ENCODE assay signal across 8 cellular contexts in the genomic region with DNA sequence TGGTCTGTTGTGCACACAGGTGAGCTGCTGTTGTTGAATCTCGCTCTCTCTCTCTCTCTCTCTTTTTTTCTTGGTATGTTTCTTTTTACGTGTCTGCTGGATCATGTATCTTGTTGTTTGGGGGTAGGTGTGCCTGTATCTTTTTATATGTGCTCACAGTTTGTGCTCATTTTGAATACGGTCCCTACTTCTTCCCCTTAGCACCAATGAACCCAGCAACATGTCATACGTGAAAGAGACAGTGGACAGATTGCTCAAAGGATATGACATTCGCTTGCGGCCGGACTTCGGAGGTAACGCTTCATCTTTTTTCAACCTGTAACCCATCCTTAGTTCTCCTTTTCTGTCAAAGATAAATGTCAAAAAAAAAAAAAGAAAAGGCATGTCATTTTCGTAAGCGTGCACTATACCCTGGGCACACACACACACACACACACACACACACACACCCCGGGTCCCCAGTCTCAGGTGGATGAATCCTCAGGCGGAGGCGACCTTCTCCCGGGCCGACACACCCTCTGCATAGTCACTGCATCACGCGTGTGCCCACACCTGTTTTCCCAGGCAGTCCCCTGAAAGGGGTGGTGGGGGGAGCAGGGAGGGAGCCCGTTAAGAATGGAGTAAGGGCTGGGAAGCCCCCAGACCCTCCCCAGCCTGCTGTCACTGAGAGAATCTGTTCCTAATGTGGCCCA. TPM values are rescaled to one million over a fixed set of nuclear protein-coding genes. Genes with fewer than 3 reads are reported as not detected.
DNase-seq lines count a peak whose midpoint lies in the region; ATAC-seq, FAIRE-seq and TF ChIP-seq lines count a peak whose summit lies in the region.

No MANE protein-coding gene starts in this region.

- BruUV-seq in PC-9 (replicated peaks; lab: Mats Ljungman, UMichigan) (no TSS peak), endothelial cell of umbilical vein (replicated peaks; lab: Mats Ljungman, UMichigan) (no TSS peak)

- H4K20me1 ChIP-seq in PC-9 (ENCODE audit: insufficient read depth) (no peaks in the 10 kb centered on the region), endothelial cell of umbilical vein (replicated peaks; ENCODE audit: control insufficient read depth, extremely low read depth, insufficient read depth, low read length) (no peaks in the 10 kb centered on the region)

- H3K27me3 Mint-ChIP-seq in natural killer cell (ENCODE audit: low read depth in 2 of 2): peaks cover 29 to 64% of the 10 kb centered on the region in 2 donors

- H2AFZ ChIP-seq in PC-9 (peak overlapping the region; percentile 79), endothelial cell of umbilical vein (ENCODE audit: low read depth, low read length) (peak overlapping the region; percentile 83)

- peak overlapping the region; percentile 70 for H3K4me3 Mint-ChIP-seq in natural killer cell

- no peaks in the 10 kb centered on the region for H3K9me1 ChIP-seq in endothelial cell of umbilical vein (replicated peaks; ENCODE audit: control insufficient read depth, extremely low read depth, insufficient read depth, low read length)

- no peaks in the 10 kb centered on the region for H3K36me3 Mint-ChIP-seq in natural killer cell

- no peaks in the 10 kb centered on the region for H3K9me3 Mint-ChIP-seq in natural killer cell

- H3K9me3 ChIP-seq in PC-9 (ENCODE audit: insufficient read depth, low read depth) (no peaks in the 10 kb centered on the region), endothelial cell of umbilical vein (replicated peaks; ENCODE audit: control insufficient read depth, insufficient read depth, low read length) (no peaks in the 10 kb centered on the region)

- H3K36me3 ChIP-seq in PC-9 (ENCODE audit: low read depth) (no peaks in the 10 kb centered on the region), endothelial cell of umbilical vein (ENCODE audit: control insufficient read depth in 2 of 2, extremely low read depth in 1 of 2, insufficient read depth in 2 of 2, low read length in 2 of 2) (no peaks in the 10 kb centered on the region)

- H3K27me3 ChIP-seq in PC-9 (ENCODE audit: insufficient read depth, low read depth): no peaks in the 10 kb centered on the region
- H3K27me3 ChIP-seq in endothelial cell of umbilical vein (ENCODE audit: control insufficient read depth in 2 of 2, insufficient read depth in 2 of 2, low read length in 2 of 2): peaks cover 11 to 32% of the 10 kb centered on the region in 2 experiments

- no peak for FAIRE-seq in endothelial cell of umbilical vein (lab: Jason Lieb, UNC)

- CTCF ChIA-PET in PC-9 (lab: Charles Lee) (no interaction called here), endothelial cell of umbilical vein (lab: Charles Lee) (interaction anchor here (0.6 to 3.1 kb wide), 15 partner anchors 9 to 188 kb away, joined by 3 to 19 read pairs (median 4); no protein-coding TSS in a partner anchor)

- dilution Hi-C loops in endothelial cell of umbilical vein (cut with MboI; ENCODE audit: extremely low pct_ligation_motif_present, low sequenced_read_pairs): no loop called here

- TF ChIP-seq CTCF in PC-9 (conservative IDR thresholded peaks at IDR 0.05): no peak
- no peak for TF ChIP-seq CTCF in endothelial cell of umbilical vein (IDR thresholded peaks at IDR 0.05; ENCODE audit: extremely low read depth in 1 of 2, insufficient read depth in 1 of 2, low read depth in 1 of 2, low read length in 2 of 2)
- TF ChIP-seq CTCF in natural killer cell (IDR thresholded peaks at IDR 0.05): no peak

- no peak overlapping the region for H3K9ac ChIP-seq in endothelial cell of umbilical vein (replicated peaks; ENCODE audit: extremely low read depth, insufficient read depth, low read length)

- intact Hi-C loops in PC-9 (cut with micrococcal nuclease; ENCODE audit: unreplicated experiment) (loop anchor here (1.0 kb wide), 1 partner anchor 188 kb away; no protein-coding TSS in a partner anchor), endothelial cell of umbilical vein (cut with micrococcal nuclease) (loop anchor here (1.0 kb wide), 2 partner anchors 100 to 188 kb away; no protein-coding TSS in a partner anchor), natural killer cell (cut with micrococcal nuclease) (loop anchor here (1.0 to 5.0 kb wide), 2 partner anchors 100 to 190 kb away; no protein-coding TSS in a partner anchor)

- H3K4me2 ChIP-seq in PC-9 (peak overlapping the region; percentile 82), endothelial cell of umbilical vein (ENCODE audit: insufficient read depth, low read length) (peak overlapping the region; percentile 88)

- H3K27ac ChIP-seq in PC-9 (no peak overlapping the region), endothelial cell of umbilical vein (ENCODE audit: insufficient read depth, low read depth, low read length) (no peak overlapping the region)

- DNase-seq in NOMO-1 treated with DMSO at 0.1 percent for 48 hours (lab: John Stamatoyannopoulos, UW; ENCODE audit: unreplicated experiment) (peak; percentile 52), NOMO-1 treated with dmso at 0.1 percent for 144 hours (lab: John Stamatoyannopoulos, UW; ENCODE audit: unreplicated experiment) (no peak), PC-9 (no peak), endothelial cell of umbilical vein (ENCODE audit: low read depth, low spot score) (no peak), natural killer cell (no peak), inferior parietal cortex (ENCODE audit: extremely low spot score) (no peak), OCI-M2 (lab: John Stamatoyannopoulos, UW; ENCODE audit: unreplicated experiment) (no peak)

- H3K4me1 Mint-ChIP-seq in natural killer cell: peaks cover 19 to 20% of the 10 kb centered on the region in 2 donors

- H3K79me2 ChIP-seq in PC-9 (ENCODE audit: low read depth) (no peaks in the 10 kb centered on the region), endothelial cell of umbilical vein (ENCODE audit: control insufficient read depth, insufficient read depth, low read length) (no peaks in the 10 kb centered on the region)

- no peaks in the 10 kb centered on the region for H3F3A ChIP-seq in PC-9 (ENCODE audit: insufficient read depth, low read depth)

- H3K4me1 ChIP-seq in PC-9 (replicated peaks; ENCODE audit: insufficient read depth): no peaks in the 10 kb centered on the region
- peaks cover 14% of the 10 kb centered on the region for H3K4me1 ChIP-seq in endothelial cell of umbilical vein (ENCODE audit: control insufficient read depth, extremely low read depth, insufficient read depth, low read length)

- POLR2A ChIA-PET in PC-9 (lab: Charles Lee; ENCODE audit: unreplicated experiment): no interaction called here
- POLR2A ChIA-PET in endothelial cell of umbilical vein (lab: Charles Lee): no interaction called here

- ATAC-seq in natural killer cell: peak in 1 of 3 donors; percentile 31
- no peak for ATAC-seq in HG02678 (IDR thresholded peaks at IDR 0.05; ENCODE audit: unreplicated experiment)

- H3K9me2 ChIP-seq in PC-9 (ENCODE audit: insufficient read depth): no peaks in the 10 kb centered on the region

- TF ChIP-seq POLR2A in endothelial cell of umbilical vein (IDR thresholded peaks at IDR 0.05; ENCODE audit: low read depth, low read length): no peak

- peak overlapping the region; percentile 54; the same call in 1 of the 2 replicates for H3K4me3 ChIP-seq in PC-9
- H3K4me3 ChIP-seq in endothelial cell of umbilical vein (replicated peaks in 1 of 3; ENCODE audit: insufficient read depth in 1 of 3, low read depth in 1 of 3, low read length in 3 of 3): peak overlapping the region; percentile 30 to 74 (median 51)

- H3K27ac Mint-ChIP-seq in natural killer cell: peak overlapping the region in 1 of 2 donors; percentile 39

TF ChIP-seq in endothelial cell of umbilical vein, 7 proteins besides CTCF, POLR2A, EP300 and RAD21:
- TF ChIP-seq POLR2AphosphoS5 (IDR thresholded peaks at IDR 0.05; ENCODE audit: insufficient read depth, low read depth, low read length) (no peak), FOS (IDR thresholded peaks at IDR 0.05; ENCODE audit: borderline replicate concordance, insufficient read depth, low read length) (no peak), JUN (IDR thresholded peaks at IDR 0.05; ENCODE audit: borderline replicate concordance, insufficient read depth, insufficient read length, low read depth) (no peak), GATA2 (IDR thresholded peaks at IDR 0.05; ENCODE audit: insufficient read depth, insufficient read length, low read depth, low read length) (no peak), EZH2 (IDR thresholded peaks at IDR 0.05; ENCODE audit: borderline replicate concordance, low read depth, low read length, severe bottlenecking) (no peak), MYC (IDR thresholded peaks at IDR 0.05; ENCODE audit: low read depth, low read length) (no peak)
- TF ChIP-seq, protein P1, sequence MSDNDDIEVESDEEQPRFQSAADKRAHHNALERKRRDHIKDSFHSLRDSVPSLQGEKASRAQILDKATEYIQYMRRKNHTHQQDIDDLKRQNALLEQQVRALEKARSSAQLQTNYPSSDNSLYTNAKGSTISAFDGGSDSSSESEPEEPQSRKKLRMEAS (IDR thresholded peaks at IDR 0.05; ENCODE audit: insufficient read depth, insufficient read length): no peak

RNA-seq across cellular contexts. Expression of gene GABRB1, which starts 0.5 kb away (rescaled TPM):
- total RNA-seq in PC-9 (2021): not detected in 2 replicates
- not detected in 2 replicates for total RNA-seq in endothelial cell of umbilical vein
- not detected in 2 replicates for polyA plus RNA-seq in endothelial cell of umbilical vein
- not detected in 2 replicates for polyA plus RNA-seq in endothelial cell of umbilical vein (2011; cell fraction: cytosol; rRNA removed)
- polyA plus RNA-seq in endothelial cell of umbilical vein (2011; cell fraction: nucleus; rRNA removed): not detected in 2 replicates
- polyA plus RNA-seq in endothelial cell of umbilical vein (2012): not detected in 2 replicates
- not detected in 2 replicates for polyA minus RNA-seq in endothelial cell of umbilical vein
- not detected for polyA minus RNA-seq in endothelial cell of umbilical vein (2011; cell fraction: cytosol; rRNA and poly(A)+ RNA removed)
- polyA minus RNA-seq in endothelial cell of umbilical vein (2011; cell fraction: nucleus; rRNA and poly(A)+ RNA removed): not detected in 2 replicates
- total RNA-seq in natural killer cell: not detected

RNA-seq across cellular contexts. Expression of gene GABRA4, which starts 38.5 kb away (rescaled TPM):
- total RNA-seq in PC-9 (2021) (not detected in 2 replicates), endothelial cell of umbilical vein (not detected in 2 replicates), natural killer cell (not detected)
- polyA plus RNA-seq in endothelial cell of umbilical vein: not detected in 2 replicates
- not detected in 2 replicates for polyA plus RNA-seq in endothelial cell of umbilical vein (2011; cell fraction: cytosol; rRNA removed)
- polyA plus RNA-seq in endothelial cell of umbilical vein (2011; cell fraction: nucleus; rRNA removed): not detected in 2 replicates
- polyA plus RNA-seq in endothelial cell of umbilical vein (2012): not detected in 2 replicates
- polyA minus RNA-seq in endothelial cell of umbilical vein: not detected in 2 replicates
- polyA minus RNA-seq in endothelial cell of umbilical vein (2011; cell fraction: cytosol; rRNA and poly(A)+ RNA removed): not detected
- polyA minus RNA-seq in endothelial cell of umbilical vein (2011; cell fraction: nucleus; rRNA and poly(A)+ RNA removed): not detected in 2 replicates
